Comparison of ENCODE assay signal across 8 cellular contexts in genomic region chr11:16738198-16738948, GRCh38. TPM values are rescaled to one million over a fixed set of nuclear protein-coding genes. Genes with fewer than 3 reads are reported as not detected.
DNase-seq lines count a peak whose midpoint lies in the region; ATAC-seq and TF ChIP-seq lines count a peak whose summit lies in the region.

C11orf58 (plus strand) TSS chr11:16738647; CDS start chr11:16738779, 132 bp downstream.

- no peaks in the 10 kb centered on the region for H3K9me3 ChIP-seq in adipocyte (ENCODE audit: control insufficient read depth, low read length)
- H3K9me3 ChIP-seq in cardiac muscle cell (ENCODE audit: low read depth) = no peaks in the 10 kb centered on the region
- H3K9me3 ChIP-seq in parathyroid adenoma (ENCODE audit: control insufficient read depth, low read length) = no peaks in the 10 kb centered on the region
- H3K9me3 ChIP-seq in tibial nerve = no peaks in the 10 kb centered on the region

- H3K4me2 ChIP-seq in parathyroid adenoma (ENCODE audit: low read length) = peak within 1 kb of the TSS; percentile 83

- TF ChIP-seq EP300 in tibial nerve (IDR thresholded peaks at IDR 0.05) = peak; percentile 83 to 98

- peak; percentile 98 for ATAC-seq in HG02798 (IDR thresholded peaks at IDR 0.05; ENCODE audit: poor library complexity, unreplicated experiment)

- 0 to 1% methylated on average over 44 to 46 of the region's 46 CpGs for WGBS in tibial nerve, 2 donors

- no peaks in the 10 kb centered on the region for H3K36me3 ChIP-seq in adipocyte (ENCODE audit: control insufficient read depth, insufficient read depth, low read length, severe bottlenecking)
- H3K36me3 ChIP-seq in cardiac muscle cell = no peaks in the 10 kb centered on the region
- H3K36me3 ChIP-seq in parathyroid adenoma (ENCODE audit: control insufficient read depth, insufficient read depth, low read length) = no peaks in the 10 kb centered on the region
- H3K36me3 ChIP-seq in tibial nerve = peaks cover 0 to 7% (median 0%) of the 10 kb centered on the region in 3 donors

- TF ChIP-seq POLR2A in tibial nerve (IDR thresholded peaks at IDR 0.05) = peak; percentile 89 to 95

- H3K9ac ChIP-seq in adipocyte (ENCODE audit: low read length) (peak within 1 kb of the TSS; percentile 100), parathyroid adenoma (peak within 1 kb of the TSS; percentile 51)

- H3K79me2 ChIP-seq in parathyroid adenoma = peaks cover 29% of the 10 kb centered on the region

- H3K27me3 ChIP-seq in adipocyte (replicated peaks; ENCODE audit: control insufficient read depth, insufficient read depth, low read length) (no peaks in the 10 kb centered on the region), cardiac muscle cell (no peaks in the 10 kb centered on the region), parathyroid adenoma (ENCODE audit: control insufficient read depth, insufficient read depth, low read length) (no peaks in the 10 kb centered on the region), tibial nerve (no peaks in the 10 kb centered on the region)

- DNase-seq in NCI-H1436 (lab: John Stamatoyannopoulos, UW) = peak; percentile 95
- peak; percentile 94 for DNase-seq in T follicular helper cell (ENCODE audit: low read depth)
- DNase-seq in adipocyte (ENCODE audit: low read depth) = peak; percentile 99
- peak; percentile 97 for DNase-seq in cardiac muscle cell (ENCODE audit: low read depth in 1 of 2, low spot score in 1 of 2)
- peak; percentile 93 to 97 for DNase-seq in tibial nerve (ENCODE audit: low spot score in 2 of 2)

- H3K27ac ChIP-seq in cardiac muscle cell (peak within 1 kb of the TSS; percentile 99), parathyroid adenoma (peak within 1 kb of the TSS; percentile 98), tibial nerve (peak within 1 kb of the TSS; percentile 79 to 96 (median 95))

- peaks cover 35% of the 10 kb centered on the region for H3K4me1 ChIP-seq in adipocyte (ENCODE audit: control insufficient read depth, insufficient read depth, low read length)
- H3K4me1 ChIP-seq in cardiac muscle cell (ENCODE audit: low read depth) = peaks cover under 1% of the 10 kb centered on the region
- H3K4me1 ChIP-seq in parathyroid adenoma = peaks cover 4% of the 10 kb centered on the region
- H3K4me1 ChIP-seq in tibial nerve = peaks cover 0 to 46% (median 26%) of the 10 kb centered on the region in 4 donors

- TF ChIP-seq CTCF in GM12875 (IDR thresholded peaks at IDR 0.05; ENCODE audit: borderline replicate concordance, insufficient read depth, low read depth, low read length) (no peak), cardiac muscle cell (IDR thresholded peaks at IDR 0.05; ENCODE audit: low read depth, low read length) (no peak), parathyroid adenoma (IDR thresholded peaks at IDR 0.05) (no peak), tibial nerve (IDR thresholded peaks at IDR 0.05) (no peak)

- peak within 1 kb of the TSS; percentile 81 for H2AFZ ChIP-seq in parathyroid adenoma

- peak within 1 kb of the TSS; percentile 85 for H3K4me3 ChIP-seq in GM12875 (ENCODE audit: low read depth, low read length)
- H3K4me3 ChIP-seq in adipocyte (ENCODE audit: low read length) = peak within 1 kb of the TSS; percentile 98
- peak within 1 kb of the TSS; percentile 85 for H3K4me3 ChIP-seq in cardiac muscle cell
- H3K4me3 ChIP-seq in parathyroid adenoma (ENCODE audit: low read depth, low read length) = peak within 1 kb of the TSS; percentile 96
- H3K4me3 ChIP-seq in tibial nerve = peak within 1 kb of the TSS; percentile 68 to 86 (median 76)

RNA-seq across cellular contexts. Expression of gene C11orf58, which starts in this region (rescaled TPM):
- total RNA-seq in cardiac muscle cell (183 and 232 TPM in 2 replicates), tibial nerve (100 to 1,000 TPM; 136 to 170 (median 144) TPM)
- 157 and 188 TPM in 2 replicates for polyA plus RNA-seq in cardiac muscle cell

Comparison
In these comparisons a context has a peak if more than half of its experiments do, and no peak if none do; other contexts are left out.
1. Peak in every context shown above with its lines: DNase-seq, ATAC-seq, H3K4me3 ChIP-seq and H3K27ac ChIP-seq.